In genomic region chr6:34246249-34246562, GRCh38 we compare ENCODE assay signal across 13 cellular contexts. TPM values are rescaled to one million over a fixed set of nuclear protein-coding genes. Genes with fewer than 3 reads are reported as not detected.
DNase-seq lines count a peak whose midpoint lies in the region; TF ChIP-seq lines count a peak whose summit lies in the region.
"Had no signal": no experiment of that assay in that cellular context is flagged by ENCODE, and none has a peak within 500 bp of the region (broad histone marks: within the 10 kb centered on the region; RNA-seq: fewer than 3 reads in every experiment).

No MANE protein-coding gene starts in this region.

- POLR2A ChIA-PET in CD8-positive, alpha-beta memory T cell (lab: Charles Lee) = interaction anchor here (4.5 kb wide), 1 partner anchor 9 kb away, joined by 40 read pairs; the partner anchor contains the start of gene HMGA1

- H3K27ac Mint-ChIP-seq in CD8-positive, alpha-beta memory T cell = peak overlapping the region; percentile 45 to 96 (median 80)
- H3K27ac Mint-ChIP-seq in activated T-helper 2 cell treated with anti-CD3 and anti-CD28 coated beads, Interferon-gamma antibody, Interleukin-2, Interleukin-4, amounts not matched to agents 10 μg/mL and 5 μg/mL and 100 μg/mL, durations not matched to agents 14 hours and 24 hours and 36 hours = peak overlapping the region; percentile 67
- no peak overlapping the region for H3K27ac Mint-ChIP-seq in nephron

- CTCF ChIA-PET in CD8-positive, alpha-beta memory T cell (lab: Charles Lee) = interaction anchor here (1.0 to 1.3 kb wide), 4 partner anchors 23 to 366 kb away, joined by 3 read pairs; no protein-coding TSS in a partner anchor

- H3K9me3 Mint-ChIP-seq in CD8-positive, alpha-beta memory T cell = no peaks in the 10 kb centered on the region
- H3K9me3 Mint-ChIP-seq in activated T-helper 2 cell treated with anti-CD3 and anti-CD28 coated beads, Interferon-gamma antibody, Interleukin-2, Interleukin-4, amounts not matched to agents 10 μg/mL and 5 μg/mL and 100 μg/mL, durations not matched to agents 14 hours and 24 hours and 36 hours = no peaks in the 10 kb centered on the region
- no peaks in the 10 kb centered on the region for H3K9me3 Mint-ChIP-seq in nephron
- H3K9me3 Mint-ChIP-seq: CD8-positive, alpha-beta T cell had no signal

- H3K4me1 ChIP-seq in CD8-positive, alpha-beta memory T cell (ENCODE audit: insufficient read depth, low read length) = peaks cover 20% of the 10 kb centered on the region
- H3K4me1 ChIP-seq: pancreas had no signal

- H3K27me3 Mint-ChIP-seq in CD8-positive, alpha-beta memory T cell = peaks cover 0 to 1% of the 10 kb centered on the region in 2 donors
- H3K27me3 Mint-ChIP-seq in activated T-helper 2 cell treated with anti-CD3 and anti-CD28 coated beads, Interferon-gamma antibody, Interleukin-2, Interleukin-4, amounts not matched to agents 10 μg/mL and 5 μg/mL and 100 μg/mL, durations not matched to agents 14 hours and 24 hours and 36 hours (ENCODE audit: low read depth) = no peaks in the 10 kb centered on the region
- H3K27me3 Mint-ChIP-seq in nephron (ENCODE audit: low read depth) = peaks cover 8% of the 10 kb centered on the region

- DNase-seq in CD8-positive, alpha-beta memory T cell = no peak
- DNase-seq in HuH-7 (ENCODE audit: low spot score) (peak; percentile 1), amygdala (lab: John Stamatoyannopoulos, UW) (no peak), HUDEP-2 (lab: John Stamatoyannopoulos, UW; ENCODE audit: unreplicated experiment in 76 of 76) (no peak), activated gamma-delta T cell (lab: John Stamatoyannopoulos, UW) (no peak), DMS53 treated with DMSO at 0.1 percent for 48 hours (lab: John Stamatoyannopoulos, UW; ENCODE audit: unreplicated experiment) (no peak)
- no peak for DNase-seq in activated T-helper 2 cell treated with anti-CD3 and anti-CD28 coated beads, Interferon-gamma antibody, Interleukin-2, Interleukin-4, amounts not matched to agents 10 μg/mL and 5 μg/mL and 100 μg/mL, durations not matched to agents 14 hours and 24 hours and 36 hours (ENCODE audit: low spot score)
- DNase-seq: left ventricle myocardium inferior, NCI-H1436 treated with DMSO at 0.1 percent for 48 hours had no signal

- peak overlapping the region in 2 of 7 donors; percentile 61 to 97 for H3K4me3 Mint-ChIP-seq in CD8-positive, alpha-beta memory T cell
- H3K4me3 Mint-ChIP-seq in activated T-helper 2 cell treated with anti-CD3 and anti-CD28 coated beads, Interferon-gamma antibody, Interleukin-2, Interleukin-4, amounts not matched to agents 10 μg/mL and 5 μg/mL and 100 μg/mL, durations not matched to agents 14 hours and 24 hours and 36 hours (ENCODE audit: low read depth) = no peak overlapping the region
- H3K4me3 Mint-ChIP-seq in nephron = peak overlapping the region in 2 of 3 experiments; percentile 42 to 59
- H3K4me3 Mint-ChIP-seq: CD8-positive, alpha-beta T cell had no signal

- no peaks in the 10 kb centered on the region for H3K27me3 ChIP-seq in CD8-positive, alpha-beta memory T cell (ENCODE audit: insufficient read depth, low read length, poor library complexity, severe bottlenecking)
- H3K27me3 ChIP-seq: heart left ventricle, pancreas had no signal

- no peaks in the 10 kb centered on the region for H3K9me3 ChIP-seq in CD8-positive, alpha-beta memory T cell (ENCODE audit: low read length)
- H3K9me3 ChIP-seq: heart left ventricle, left ventricle myocardium inferior, pancreas had no signal

- intact Hi-C loops in activated T-helper 2 cell treated with anti-CD3 and anti-CD28 coated beads, Interferon-gamma antibody, Interleukin-2, Interleukin-4, amounts not matched to agents 10 μg/mL and 5 μg/mL and 100 μg/mL, durations not matched to agents 14 hours and 24 hours and 36 hours (cut with micrococcal nuclease) = loop anchor here (2.0 to 10.0 kb wide), 5 partner anchors 49 to 509 kb away; partner anchors contain the start of gene SNRPC

- no peak overlapping the region for H3K27ac ChIP-seq in CD8-positive, alpha-beta memory T cell (ENCODE audit: low read depth, low read length)
- H3K27ac ChIP-seq: left ventricle myocardium inferior, pancreas had no signal

- no peak overlapping the region for H3K4me3 ChIP-seq in CD8-positive, alpha-beta memory T cell (ENCODE audit: low read length)
- H3K4me3 ChIP-seq: heart left ventricle, left ventricle myocardium inferior, pancreas had no signal

- peaks cover 12% of the 10 kb centered on the region for H3K36me3 ChIP-seq in CD8-positive, alpha-beta memory T cell (ENCODE audit: insufficient read depth, low read length)
- H3K36me3 ChIP-seq: pancreas had no signal

- peaks cover 40 to 80% (median 41%) of the 10 kb centered on the region in 3 donors for H3K4me1 Mint-ChIP-seq in CD8-positive, alpha-beta memory T cell
- H3K4me1 Mint-ChIP-seq in activated T-helper 2 cell treated with anti-CD3 and anti-CD28 coated beads, Interferon-gamma antibody, Interleukin-2, Interleukin-4, amounts not matched to agents 10 μg/mL and 5 μg/mL and 100 μg/mL, durations not matched to agents 14 hours and 24 hours and 36 hours (ENCODE audit: low read depth) = peaks cover 46% of the 10 kb centered on the region
- peaks cover 4% of the 10 kb centered on the region for H3K4me1 Mint-ChIP-seq in nephron

- peaks cover 0 to 52% (median 2%) of the 10 kb centered on the region in 3 donors for H3K36me3 Mint-ChIP-seq in CD8-positive, alpha-beta memory T cell
- H3K36me3 Mint-ChIP-seq in activated T-helper 2 cell treated with anti-CD3 and anti-CD28 coated beads, Interferon-gamma antibody, Interleukin-2, Interleukin-4, amounts not matched to agents 10 μg/mL and 5 μg/mL and 100 μg/mL, durations not matched to agents 14 hours and 24 hours and 36 hours (ENCODE audit: low read depth) = peaks cover 54% of the 10 kb centered on the region
- H3K36me3 Mint-ChIP-seq in nephron (ENCODE audit: low read depth) = peaks cover 29% of the 10 kb centered on the region

- TF ChIP-seq CTCF in nephron (IDR thresholded peaks at IDR 0.05; ENCODE audit: unreplicated experiment in 3 of 3) = no peak

RNA-seq across cellular contexts. Expression of gene SMIM29, which starts 2.6 kb away (rescaled TPM):
- 10 to 100 TPM; 23.0 to 26.0 TPM for total RNA-seq in CD8-positive, alpha-beta memory T cell
- 62.5 TPM for polyA plus RNA-seq in CD8-positive, alpha-beta memory T cell
- 16.6 and 17.3 TPM in 2 replicates for total RNA-seq in activated T-helper 2 cell treated with anti-CD3 and anti-CD28 coated beads, Interferon-gamma antibody, Interleukin-2, Interleukin-4, amounts not matched to agents 10 μg/mL and 5 μg/mL and 100 μg/mL, durations not matched to agents 14 hours and 24 hours and 36 hours

RNA-seq across cellular contexts. Expression of gene HMGA1, which starts 9.5 kb away (rescaled TPM):
- total RNA-seq in CD8-positive, alpha-beta memory T cell = 100 to 1,000 TPM; 490 to 506 TPM
- 33.1 TPM for polyA plus RNA-seq in CD8-positive, alpha-beta memory T cell
- 412 and 422 TPM in 2 replicates for total RNA-seq in activated T-helper 2 cell treated with anti-CD3 and anti-CD28 coated beads, Interferon-gamma antibody, Interleukin-2, Interleukin-4, amounts not matched to agents 10 μg/mL and 5 μg/mL and 100 μg/mL, durations not matched to agents 14 hours and 24 hours and 36 hours

Comparison
In these comparisons a context has a peak if more than half of its experiments do, and no peak if none do; other contexts are left out.
1. H3K27ac Mint-ChIP-seq: peak in CD8-positive, alpha-beta memory T cell (8 of 8) and activated T-helper 2 cell treated with anti-CD3 and anti-CD28 coated beads, Interferon-gamma antibody, Interleukin-2, Interleukin-4, amounts not matched to agents 10 μg/mL and 5 μg/mL and 100 μg/mL, durations not matched to agents 14 hours and 24 hours and 36 hours (single experiment); none in nephron (0 of 3).